In the genomic region with DNA sequence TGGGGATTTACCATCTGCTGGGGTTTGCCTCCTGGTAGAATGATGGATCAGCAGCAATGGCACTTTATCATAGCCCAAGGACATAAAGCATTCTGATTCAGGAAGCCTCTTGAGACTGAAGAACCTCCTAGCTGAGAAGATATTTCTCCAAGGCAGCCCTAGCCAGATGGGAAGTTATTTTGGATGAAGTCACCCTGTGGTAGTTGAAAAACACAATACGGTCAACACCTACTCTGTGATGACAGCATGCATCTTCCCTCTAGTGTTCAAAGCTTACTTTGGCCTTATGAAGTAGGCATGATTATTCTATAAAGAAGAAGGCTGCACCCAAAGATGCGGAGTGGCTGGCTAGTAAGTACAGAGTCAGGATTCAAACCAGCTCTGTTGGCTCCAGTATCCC, we compare ENCODE assay signal across 20 cellular contexts.
"Had no signal": no experiment of that assay in that cellular context is flagged by ENCODE, and none has a peak within 500 bp of the region (broad histone marks: within the 10 kb centered on the region; RNA-seq: fewer than 3 reads in every experiment).

No MANE protein-coding gene starts in this region.

- ATAC-seq: heart right ventricle; left ventricle myocardium superior; lower lobe of right lung; naive thymus-derived CD8-positive, alpha-beta T cell; sciatic nerve; stimulated activated effector memory CD8-positive, alpha-beta T cell treated with anti-CD3 and anti-CD28 coated beads, Interleukin-12 subunit alpha, Interleukin-12 subunit beta, amount 100 ng/mL, for 72 hours; upper lobe of right lung had no signal

- DNase-seq: cortex of kidney; dorsolateral prefrontal cortex; effector CD4-positive, alpha-beta T cell; foreskin melanocyte; glutamatergic neuron; heart right ventricle; left ventricle myocardium superior; lower lobe of right lung; naive thymus-derived CD8-positive, alpha-beta T cell; nephron progenitor cell; nucleus accumbens; stimulated activated CD4-positive, alpha-beta T cell treated with anti-CD3 and anti-CD28 coated beads, Interleukin-12 subunit alpha, Interleukin-12 subunit beta, amount 100 ng/mL, for 4 hours; stimulated activated CD4-positive, alpha-beta T cell treated with anti-CD3 and anti-CD28 coated beads, Interleukin-2, amount 100 ng/mL, for 24 hours; stimulated activated CD4-positive, alpha-beta T cell treated with anti-CD3 and anti-CD28 coated beads, Interleukin-4, amount 100 ng/mL, for 24 hours; transverse colon; upper lobe of right lung; uterus had no signal

- H3K27ac Mint-ChIP-seq: nephron progenitor cell; stimulated activated naive CD8-positive, alpha-beta T cell treated with anti-CD3 and anti-CD28 coated beads, Interleukin-15, Interleukin-2, amounts not matched to agents 100 ng/mL and 50 ng/mL, for 24 hours had no signal

- H3K9me3 Mint-ChIP-seq: stimulated activated effector memory CD8-positive, alpha-beta T cell treated with anti-CD3 and anti-CD28 coated beads, Interleukin-12 subunit alpha, Interleukin-12 subunit beta, amount 100 ng/mL, for 72 hours had no signal

- H3K4me3 Mint-ChIP-seq: naive thymus-derived CD8-positive, alpha-beta T cell; nephron progenitor cell; stimulated activated effector memory CD8-positive, alpha-beta T cell treated with anti-CD3 and anti-CD28 coated beads, Interleukin-12 subunit alpha, Interleukin-12 subunit beta, amount 100 ng/mL, for 72 hours; stimulated activated naive CD8-positive, alpha-beta T cell treated with anti-CD3 and anti-CD28 coated beads, Interleukin-15, Interleukin-2, amounts not matched to agents 100 ng/mL and 50 ng/mL, for 24 hours had no signal
